30 cellular contexts compared by ENCODE assay signal in the genomic region with DNA sequence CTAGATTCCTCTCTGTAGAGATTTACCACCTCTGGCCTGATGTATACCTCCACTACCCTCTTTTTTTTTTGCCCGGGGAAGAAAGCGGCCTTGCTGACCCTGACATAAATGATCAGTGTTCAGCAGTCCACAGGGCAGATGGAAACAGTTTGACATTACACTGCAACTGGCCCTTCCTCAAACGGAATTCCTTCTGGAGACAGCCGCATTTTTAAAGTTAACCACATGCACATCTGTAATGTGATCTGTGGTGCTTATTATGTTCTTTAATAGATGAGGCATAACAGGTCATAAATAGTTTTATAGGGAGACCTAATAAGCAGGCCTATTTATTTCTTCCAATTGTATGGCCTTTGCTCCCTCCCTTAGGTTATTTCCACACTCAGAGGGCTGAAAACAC.
"Had no signal": no experiment of that assay in that cellular context is flagged by ENCODE, and none has a peak within 500 bp of the region (broad histone marks: within the 10 kb centered on the region; RNA-seq: fewer than 3 reads in every experiment).

No MANE protein-coding gene starts in this region.

- H3K4me1 Mint-ChIP-seq: activated CD4-positive, alpha-beta memory T cell treated with anti-CD3 and anti-CD28 coated beads, Interleukin-2, amount 10 ng/mL, durations not matched to agents 7 days and 5 days; activated CD4-positive, alpha-beta T cell treated with anti-CD3 and anti-CD28 coated beads, Interleukin-2, amount 10 ng/mL, durations not matched to agents 24 days and 14 days; activated T-helper 17 cell treated with anti-CD3 and anti-CD28 coated beads, Interleukin-2, amount 50 U/mL, for 72 hours; naive B cell; neural crest cell; stimulated activated naive B cell treated with anti-CD40 and anti-IgM and Interleukin-4, amounts not matched to agents 10 μg/mL and 1 μg/mL and 100 μg/mL, for 72 hours had no signal

- H3K27ac Mint-ChIP-seq: activated CD4-positive, alpha-beta memory T cell treated with anti-CD3 and anti-CD28 coated beads, Interleukin-2, amount 10 ng/mL, durations not matched to agents 7 days and 5 days; activated CD4-positive, alpha-beta T cell treated with anti-CD3 and anti-CD28 coated beads, Interleukin-2, amount 10 ng/mL, durations not matched to agents 24 days and 14 days; activated T-helper 17 cell treated with anti-CD3 and anti-CD28 coated beads, Interleukin-2, amount 50 U/mL, for 72 hours; naive B cell; stimulated activated naive B cell treated with anti-CD40 and anti-IgM and Interleukin-4, amounts not matched to agents 10 μg/mL and 1 μg/mL and 100 μg/mL, for 72 hours; T-helper 1 cell treated with Interleukin-12 subunit alpha and Interleukin-12 subunit beta and Interleukin-4 antibody, amounts not matched to agents 30 μg/mL and 1 μg/mL, for 36 hours had no signal

- H3K36me3 Mint-ChIP-seq: naive B cell; stimulated activated naive B cell treated with anti-CD40 and anti-IgM and Interleukin-4, amounts not matched to agents 10 μg/mL and 1 μg/mL and 100 μg/mL, for 72 hours had no signal

- H3K9me3 ChIP-seq: heart left ventricle, mucosa of descending colon, pancreas, psoas muscle, sigmoid colon, stomach, suprapubic skin, tibial artery had no signal

- ATAC-seq: activated T-cell treated with anti-CD3 and anti-CD28 coated beads, Interleukin-2, amount 50 U/mL, for 4 hours; activated T-helper 17 cell treated with anti-CD3 and anti-CD28 coated beads, Interleukin-2, amount 50 U/mL, for 72 hours; foreskin keratinocyte; heart left ventricle; left lobe of liver; mucosa of descending colon; pancreas; psoas muscle; stimulated activated naive B cell treated with anti-CD40 and anti-IgM and Interleukin-4, amounts not matched to agents 10 μg/mL and 1 μg/mL and 100 μg/mL, for 72 hours had no signal

- H3K36me3 ChIP-seq: heart left ventricle, pancreas, sigmoid colon, stomach, suprapubic skin, tibial artery had no signal

- DNase-seq: activated CD4-positive, alpha-beta memory T cell treated with anti-CD3 and anti-CD28 coated beads, Interleukin-2, amount 10 ng/mL, durations not matched to agents 7 days and 5 days; activated CD4-positive, alpha-beta T cell treated with anti-CD3 and anti-CD28 coated beads, Interleukin-2, amount 10 ng/mL, durations not matched to agents 24 days and 14 days; activated gamma-delta T cell treated with Interleukin-2 at 50 U/mL for 16 hours; activated naive CD4-positive, alpha-beta T cell treated with anti-CD3 and anti-CD28 coated beads, Interleukin-2, amount 50 U/mL, for 16 hours; activated T-cell treated with anti-CD3 and anti-CD28 coated beads, Interleukin-2, amount 50 U/mL, for 4 hours; amniotic stem cell; caudate nucleus; foreskin keratinocyte; heart left ventricle; kidney glomerular epithelial cell; mesendoderm; mucosa of descending colon; naive B cell; nucleus accumbens; pancreas; psoas muscle; sigmoid colon; stimulated activated CD4-positive, alpha-beta T cell treated with anti-CD3 and anti-CD28 coated beads, Interleukin-15, amount 100 ng/mL, for 24 hours; stimulated activated CD4-positive, alpha-beta T cell treated with anti-CD3 and anti-CD28 coated beads, Interleukin-2, amount 100 ng/mL, for 24 hours; stimulated activated naive B cell treated with anti-CD40 and anti-IgM and Interleukin-4, amounts not matched to agents 10 μg/mL and 1 μg/mL and 100 μg/mL, for 72 hours; stomach; T-helper 9 cell; tibial artery had no signal

- H3K9me3 Mint-ChIP-seq: activated CD4-positive, alpha-beta memory T cell treated with anti-CD3 and anti-CD28 coated beads, Interleukin-2, amount 10 ng/mL, durations not matched to agents 7 days and 5 days; activated CD4-positive, alpha-beta T cell treated with anti-CD3 and anti-CD28 coated beads, Interleukin-2, amount 10 ng/mL, durations not matched to agents 24 days and 14 days; activated T-cell treated with anti-CD3 and anti-CD28 coated beads, Interleukin-2, amount 50 U/mL, for 4 hours; activated T-helper 17 cell treated with anti-CD3 and anti-CD28 coated beads, Interleukin-2, amount 50 U/mL, for 72 hours; neural crest cell; stimulated activated naive B cell treated with anti-CD40 and anti-IgM and Interleukin-4, amounts not matched to agents 10 μg/mL and 1 μg/mL and 100 μg/mL, for 72 hours; T-helper 1 cell treated with Interleukin-12 subunit alpha and Interleukin-12 subunit beta and Interleukin-4 antibody, amounts not matched to agents 30 μg/mL and 1 μg/mL, for 36 hours had no signal

- H3K4me3 ChIP-seq: heart left ventricle, lung, mucosa of descending colon, pancreas, psoas muscle, sigmoid colon, stomach, suprapubic skin, tibial artery had no signal

- H3K4me3 Mint-ChIP-seq: activated CD4-positive, alpha-beta memory T cell treated with anti-CD3 and anti-CD28 coated beads, Interleukin-2, amount 10 ng/mL, durations not matched to agents 7 days and 5 days; activated CD4-positive, alpha-beta T cell treated with anti-CD3 and anti-CD28 coated beads, Interleukin-2, amount 10 ng/mL, durations not matched to agents 24 days and 14 days; activated T-cell treated with anti-CD3 and anti-CD28 coated beads, Interleukin-2, amount 50 U/mL, for 4 hours; activated T-helper 17 cell treated with anti-CD3 and anti-CD28 coated beads, Interleukin-2, amount 50 U/mL, for 72 hours; naive B cell; neural crest cell; stimulated activated naive B cell treated with anti-CD40 and anti-IgM and Interleukin-4, amounts not matched to agents 10 μg/mL and 1 μg/mL and 100 μg/mL, for 72 hours; T-helper 1 cell treated with Interleukin-12 subunit alpha and Interleukin-12 subunit beta and Interleukin-4 antibody, amounts not matched to agents 30 μg/mL and 1 μg/mL, for 36 hours had no signal

- H3K27ac ChIP-seq: foreskin keratinocyte, heart left ventricle, pancreas, psoas muscle, stomach, suprapubic skin, tibial artery, VCaP had no signal

- H3K27me3 ChIP-seq: heart left ventricle, pancreas, sigmoid colon, stomach, suprapubic skin, tibial artery had no signal

- H3K4me1 ChIP-seq: heart left ventricle, psoas muscle, stomach, tibial artery had no signal
